Comparison of ENCODE assay signal across 31 cellular contexts in genomic region chr11:1015826-1016565, GRCh38. TPM values are rescaled to one million over a fixed set of nuclear protein-coding genes. Genes with fewer than 3 reads are reported as not detected.
"Had no signal": no experiment of that assay in that cellular context is flagged by ENCODE, and none has a peak within 500 bp of the region (broad histone marks: within the 10 kb centered on the region; RNA-seq: fewer than 3 reads in every experiment).

No MANE protein-coding gene starts in this region.

- H3K4me3 ChIP-seq: heart left ventricle, stomach, suprapubic skin, vagina had no signal

- H3K27ac ChIP-seq: heart left ventricle, parathyroid adenoma, stomach, suprapubic skin, vagina had no signal

- H3K4me1 Mint-ChIP-seq: endodermal cell, nephron progenitor cell had no signal

- H3K9me3 ChIP-seq: heart left ventricle, stomach, suprapubic skin, vagina had no signal

- H2AFZ ChIP-seq: parathyroid adenoma had no signal

- H3K27me3 Mint-ChIP-seq: activated CD4-positive, alpha-beta T cell treated with anti-CD3 and anti-CD28 coated beads for 36 hours; activated naive CD8-positive, alpha-beta T cell treated with anti-CD3 and anti-CD28 coated beads, Interleukin-2, amount 10 ng/mL, durations not matched to agents 7 days and 5 days; activated T-cell treated with anti-CD3 and anti-CD28 coated beads, Interleukin-2, amount 50 U/mL, for 24 hours; memory B cell; stimulated activated memory B cell treated with anti-CD40 and anti-IgM and Interleukin-4, amounts not matched to agents 10 μg/mL and 1 μg/mL and 100 μg/mL, for 72 hours had no signal

- H3K9ac ChIP-seq: parathyroid adenoma had no signal

- H3K4me3 Mint-ChIP-seq: activated CD4-positive, alpha-beta T cell treated with anti-CD3 and anti-CD28 coated beads for 36 hours; activated naive CD8-positive, alpha-beta T cell treated with anti-CD3 and anti-CD28 coated beads, Interleukin-2, amount 10 ng/mL, durations not matched to agents 7 days and 5 days; activated T-cell treated with anti-CD3 and anti-CD28 coated beads, Interleukin-2, amount 50 U/mL, for 24 hours; endodermal cell; memory B cell; nephron progenitor cell; stimulated activated memory B cell treated with anti-CD40 and anti-IgM and Interleukin-4, amounts not matched to agents 10 μg/mL and 1 μg/mL and 100 μg/mL, for 72 hours; WTC11 had no signal

- ATAC-seq: activated CD4-positive, alpha-beta T cell treated with anti-CD3 and anti-CD28 coated beads for 36 hours; WTC11 had no signal

- H3K4me1 ChIP-seq: heart left ventricle, parathyroid adenoma, suprapubic skin, vagina had no signal

- DNase-seq: activated CD4-positive, alpha-beta T cell treated with anti-CD3 and anti-CD28 coated beads for 36 hours; activated CD4-positive, alpha-beta T cell treated with anti-CD3 and anti-CD28 coated beads, Interleukin-2, amount 50 U/mL, for 4 hours; activated CD8-positive, alpha-beta memory T cell treated with anti-CD3 and anti-CD28 coated beads, Interleukin-2, amount 50 U/mL, for 4 hours; activated naive CD4-positive, alpha-beta T cell; activated naive CD8-positive, alpha-beta T cell treated with anti-CD3 and anti-CD28 coated beads, Interleukin-2, amount 10 ng/mL, durations not matched to agents 7 days and 5 days; amygdala; cerebellar nuclear complex; cortex of kidney; endodermal cell; heart left ventricle; islet precursor cell; left cardiac atrium; nephron progenitor cell; nucleus accumbens; stimulated activated CD4-positive, alpha-beta T cell treated with anti-CD3 and anti-CD28 coated beads, Interleukin-2, amount 100 ng/mL, for 24 hours; T1000; trophoblast cell had no signal

- H3K27ac Mint-ChIP-seq: activated CD4-positive, alpha-beta T cell treated with anti-CD3 and anti-CD28 coated beads for 36 hours; activated T-helper 2 cell treated with anti-CD3 and anti-CD28 coated beads, Interferon-gamma antibody, Interleukin-2, Interleukin-4, amounts not matched to agents 10 μg/mL and 5 μg/mL and 100 μg/mL, durations not matched to agents 14 hours and 24 hours and 36 hours; endodermal cell; memory B cell; nephron progenitor cell; stimulated activated memory B cell treated with anti-CD40 and anti-IgM and Interleukin-4, amounts not matched to agents 10 μg/mL and 1 μg/mL and 100 μg/mL, for 72 hours; WTC11 had no signal

- H3K27me3 ChIP-seq: heart left ventricle, stomach, suprapubic skin, vagina had no signal

RNA-seq across cellular contexts. Expression of gene MUC6, which starts 20.5 kb away (rescaled TPM):
- total RNA-seq: activated CD4-positive, alpha-beta T cell treated with anti-CD3 and anti-CD28 coated beads for 36 hours; activated naive CD8-positive, alpha-beta T cell treated with anti-CD3 and anti-CD28 coated beads, Interleukin-2, amount 10 ng/mL, durations not matched to agents 7 days and 5 days; activated T-helper 2 cell treated with anti-CD3 and anti-CD28 coated beads, Interferon-gamma antibody, Interleukin-2, Interleukin-4, amounts not matched to agents 10 μg/mL and 5 μg/mL and 100 μg/mL, durations not matched to agents 14 hours and 24 hours and 36 hours; bronchial epithelial cell; epithelial cell of proximal tubule; fibroblast of villous mesenchyme; heart left ventricle; left cardiac atrium; lower leg skin; sciatic nerve; vagina had no signal

RNA-seq across cellular contexts. Expression of gene MUC2, which starts 58.7 kb away (rescaled TPM):
- total RNA-seq: activated CD4-positive, alpha-beta T cell treated with anti-CD3 and anti-CD28 coated beads for 36 hours; activated naive CD8-positive, alpha-beta T cell treated with anti-CD3 and anti-CD28 coated beads, Interleukin-2, amount 10 ng/mL, durations not matched to agents 7 days and 5 days; activated T-helper 2 cell treated with anti-CD3 and anti-CD28 coated beads, Interferon-gamma antibody, Interleukin-2, Interleukin-4, amounts not matched to agents 10 μg/mL and 5 μg/mL and 100 μg/mL, durations not matched to agents 14 hours and 24 hours and 36 hours; bronchial epithelial cell; endodermal cell; epithelial cell of proximal tubule; fibroblast of villous mesenchyme; sciatic nerve; vagina had no signal
- polyA plus RNA-seq: stomach had no signal
